20 cellular contexts compared by ENCODE assay signal in the genomic region with DNA sequence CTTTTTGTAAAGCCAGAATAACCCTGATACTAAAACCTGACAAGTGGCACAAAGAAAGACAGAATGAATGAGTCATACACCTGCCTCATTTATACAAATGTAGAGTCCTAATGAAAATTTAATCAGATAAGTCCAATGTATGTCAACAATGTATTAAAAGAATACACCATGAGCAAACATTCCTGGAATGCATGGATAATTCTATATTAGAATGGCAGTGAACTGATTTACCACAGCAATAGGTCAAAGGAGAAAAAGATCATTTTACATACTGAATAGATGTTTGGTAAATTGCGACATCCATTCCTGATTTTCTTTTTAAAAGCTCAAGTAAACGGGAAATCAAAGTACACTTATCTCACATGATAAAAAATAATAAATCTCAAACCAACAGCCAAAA. TPM values are rescaled to one million over a fixed set of nuclear protein-coding genes. Genes with fewer than 3 reads are reported as not detected.
DNase-seq lines count a peak whose midpoint lies in the region; ATAC-seq and TF ChIP-seq lines count a peak whose summit lies in the region.
"Had no signal": no experiment of that assay in that cellular context is flagged by ENCODE, and none has a peak within 500 bp of the region (broad histone marks: within the 10 kb centered on the region; RNA-seq: fewer than 3 reads in every experiment).

No MANE protein-coding gene starts in this region.

- 0 out of 2 replicates have a peak, but pooled peaks cover 4% of the 10 kb centered on the region for H3K36me3 ChIP-seq in PC-9 (ENCODE audit: low read depth)
- H3K36me3 ChIP-seq in CD8-positive, alpha-beta T cell (ENCODE audit: insufficient read depth, low read length): no peaks in the 10 kb centered on the region

- no peaks in the 10 kb centered on the region for H3K79me2 ChIP-seq in PC-9 (ENCODE audit: low read depth)

- POLR2A ChIA-PET in activated CD4-positive, alpha-beta memory T cell treated with anti-CD3 and anti-CD28 coated beads, Interleukin-2, amount 10 ng/mL, durations not matched to agents 7 days and 5 days (lab: Charles Lee): interaction anchor here (2.5 kb wide), 1 partner anchor 13 kb away, joined by 13 read pairs; no protein-coding TSS in a partner anchor
- POLR2A ChIA-PET in activated CD4-positive, alpha-beta memory T cell treated with anti-CD3 and anti-CD28 coated beads for 36 hours (lab: Charles Lee): interaction anchor here (0.7 to 0.8 kb wide), 2 partner anchors 97 to 268 kb away, joined by 3 to 4 read pairs; no protein-coding TSS in a partner anchor
- POLR2A ChIA-PET in PC-9 (lab: Charles Lee; ENCODE audit: unreplicated experiment): interaction anchor here (0.6 to 0.9 kb wide), 3 partner anchors 11 to 79 kb away, joined by 4 to 10 read pairs (median 4); a partner anchor contains a TSS
- POLR2A ChIA-PET in CD8-positive, alpha-beta T cell (lab: Charles Lee): no interaction called here

- CTCF ChIA-PET in activated CD4-positive, alpha-beta memory T cell treated with anti-CD3 and anti-CD28 coated beads, Interleukin-2, amount 10 ng/mL, durations not matched to agents 7 days and 5 days (lab: Charles Lee): interaction anchor here (1.4 to 4.8 kb wide), 4 partner anchors 8 to 17 kb away, joined by 3 to 23 read pairs (median 14); no protein-coding TSS in a partner anchor
- CTCF ChIA-PET in activated CD4-positive, alpha-beta memory T cell treated with anti-CD3 and anti-CD28 coated beads for 36 hours (lab: Charles Lee): interaction anchor here (0.8 to 1.5 kb wide), 3 partner anchors 13 to 41 kb away, joined by 3 to 5 read pairs (median 5); a partner anchor contains a TSS
- CTCF ChIA-PET in PC-9 (lab: Charles Lee): interaction anchor here (0.5 to 0.8 kb wide), 2 partner anchors 13 to 58 kb away, joined by 4 to 6 read pairs; no protein-coding TSS in a partner anchor
- CTCF ChIA-PET in CD8-positive, alpha-beta T cell (lab: Charles Lee): interaction anchor here (0.7 to 1.2 kb wide), 2 partner anchors 64 to 213 kb away, joined by 3 read pairs; no protein-coding TSS in a partner anchor

- no TSS peak for BruUV-seq in PC-9 (replicated peaks; lab: Mats Ljungman, UMichigan)

- no peak for TF ChIP-seq RAD21 in Ishikawa (IDR thresholded peaks at IDR 0.05; ENCODE audit: low read depth)

- H3K27me3 Mint-ChIP-seq in activated CD4-positive, alpha-beta memory T cell treated with anti-CD3 and anti-CD28 coated beads, Interleukin-2, amount 10 ng/mL, durations not matched to agents 7 days and 5 days: no peaks in the 10 kb centered on the region
- no peaks in the 10 kb centered on the region for H3K27me3 Mint-ChIP-seq in activated CD4-positive, alpha-beta memory T cell treated with anti-CD3 and anti-CD28 coated beads for 36 hours
- no peaks in the 10 kb centered on the region for H3K27me3 Mint-ChIP-seq in CD8-positive, alpha-beta T cell (ENCODE audit: low read depth)

- H3K4me1 ChIP-seq in PC-9 (replicated peaks; ENCODE audit: insufficient read depth): peaks cover 24% of the 10 kb centered on the region
- no peaks in the 10 kb centered on the region for H3K4me1 ChIP-seq in CD8-positive, alpha-beta T cell (ENCODE audit: insufficient read depth, low read length)

- H3K4me3 Mint-ChIP-seq in activated CD4-positive, alpha-beta memory T cell treated with anti-CD3 and anti-CD28 coated beads, Interleukin-2, amount 10 ng/mL, durations not matched to agents 7 days and 5 days: no peak overlapping the region
- H3K4me3 Mint-ChIP-seq in activated CD4-positive, alpha-beta memory T cell treated with anti-CD3 and anti-CD28 coated beads for 36 hours: no peak overlapping the region
- no peak overlapping the region for H3K4me3 Mint-ChIP-seq in CD8-positive, alpha-beta T cell

- no peaks in the 10 kb centered on the region for H4K20me1 ChIP-seq in PC-9 (ENCODE audit: insufficient read depth)
- H4K20me1 ChIP-seq: BLaER1 treated with 17β-estradiol and CSF1 and Interleukin-3, amounts not matched to agents 10 nM and 100 nM had no signal

- peak overlapping the region; percentile 36; the same call in 1 of the 2 replicates for H3K27ac ChIP-seq in PC-9
- no peak overlapping the region for H3K27ac ChIP-seq in CD8-positive, alpha-beta T cell (ENCODE audit: low read depth, low read length)
- H3K27ac ChIP-seq: BLaER1 treated with 17β-estradiol and CSF1 and Interleukin-3, amounts not matched to agents 10 nM and 100 nM; GM23248 had no signal

- peaks cover 52% of the 10 kb centered on the region for H3K36me3 Mint-ChIP-seq in activated CD4-positive, alpha-beta memory T cell treated with anti-CD3 and anti-CD28 coated beads, Interleukin-2, amount 10 ng/mL, durations not matched to agents 7 days and 5 days (ENCODE audit: low read depth)
- H3K36me3 Mint-ChIP-seq in activated CD4-positive, alpha-beta memory T cell treated with anti-CD3 and anti-CD28 coated beads for 36 hours: peaks cover 20% of the 10 kb centered on the region
- peaks cover 46% of the 10 kb centered on the region for H3K36me3 Mint-ChIP-seq in CD8-positive, alpha-beta T cell

- TF ChIP-seq EP300 in Ishikawa (IDR thresholded peaks at IDR 0.05; ENCODE audit: borderline replicate concordance): no peak

- H2AFZ ChIP-seq in PC-9: no peak overlapping the region
- H2AFZ ChIP-seq: GM23248 had no signal

- ATAC-seq in HG03521 (IDR thresholded peaks at IDR 0.05; ENCODE audit: unreplicated experiment) (no peak), HG02981 (IDR thresholded peaks at IDR 0.05; ENCODE audit: unreplicated experiment) (no peak)
- no peak for ATAC-seq in CD8-positive, alpha-beta T cell
- ATAC-seq: GM12878, HCT116, Right ventricle myocardium inferior had no signal

- peak overlapping the region; percentile 81 for H3K27ac Mint-ChIP-seq in activated CD4-positive, alpha-beta memory T cell treated with anti-CD3 and anti-CD28 coated beads, Interleukin-2, amount 10 ng/mL, durations not matched to agents 7 days and 5 days
- H3K27ac Mint-ChIP-seq in activated CD4-positive, alpha-beta memory T cell treated with anti-CD3 and anti-CD28 coated beads for 36 hours: no peak overlapping the region
- no peak overlapping the region for H3K27ac Mint-ChIP-seq in CD8-positive, alpha-beta T cell

- no peaks in the 10 kb centered on the region for H3K9me2 ChIP-seq in PC-9 (ENCODE audit: insufficient read depth)

- no peak overlapping the region for H3K4me3 ChIP-seq in PC-9
- H3K4me3 ChIP-seq in CD8-positive, alpha-beta T cell (ENCODE audit: low read depth, low read length): no peak overlapping the region
- H3K4me3 ChIP-seq: BLaER1 treated with 17β-estradiol and CSF1 and Interleukin-3, amounts not matched to agents 10 nM and 100 nM; GM12878; GM23248 had no signal

- H3K4me1 Mint-ChIP-seq in activated CD4-positive, alpha-beta memory T cell treated with anti-CD3 and anti-CD28 coated beads, Interleukin-2, amount 10 ng/mL, durations not matched to agents 7 days and 5 days: peaks cover 59% of the 10 kb centered on the region
- H3K4me1 Mint-ChIP-seq in activated CD4-positive, alpha-beta memory T cell treated with anti-CD3 and anti-CD28 coated beads for 36 hours (ENCODE audit: low read depth): peaks cover 13% of the 10 kb centered on the region
- H3K4me1 Mint-ChIP-seq in CD8-positive, alpha-beta T cell (ENCODE audit: low read depth): peaks cover 6% of the 10 kb centered on the region

- TF ChIP-seq CTCF in PC-9 (conservative IDR thresholded peaks at IDR 0.05): no peak
- no peak for TF ChIP-seq CTCF in CD8-positive, alpha-beta T cell (IDR thresholded peaks at IDR 0.05)

- intact Hi-C loops in activated CD4-positive, alpha-beta memory T cell treated with anti-CD3 and anti-CD28 coated beads for 36 hours (cut with micrococcal nuclease): no loop called here
- intact Hi-C loops in PC-9 (cut with micrococcal nuclease; ENCODE audit: unreplicated experiment): loop anchor here (5.0 kb wide), 1 partner anchor 283 kb away; a partner anchor contains a TSS
- intact Hi-C loops in CD8-positive, alpha-beta T cell (cut with DNase I, micrococcal nuclease): no loop called here

- H3K4me2 ChIP-seq in PC-9: peak overlapping the region; percentile 61

- H3K27me3 ChIP-seq in PC-9 (ENCODE audit: insufficient read depth, low read depth): no peaks in the 10 kb centered on the region
- no peaks in the 10 kb centered on the region for H3K27me3 ChIP-seq in CD8-positive, alpha-beta T cell (ENCODE audit: insufficient read depth, low read length)
- H3K27me3 ChIP-seq: BLaER1 treated with 17β-estradiol and CSF1 and Interleukin-3, amounts not matched to agents 10 nM and 100 nM had no signal

- no peak for DNase-seq in activated CD4-positive, alpha-beta memory T cell treated with anti-CD3 and anti-CD28 coated beads, Interleukin-2, amount 10 ng/mL, durations not matched to agents 7 days and 5 days
- no peak for DNase-seq in activated CD4-positive, alpha-beta memory T cell treated with anti-CD3 and anti-CD28 coated beads for 36 hours
- peak in 1 of 2 experiments; percentile 96 for DNase-seq in PC-9
- peak; percentile 36 for DNase-seq in iris pigment epithelial cell (ENCODE audit: low read depth)
- no peak for DNase-seq in CD8-positive, alpha-beta T cell
- DNase-seq: DMS79 treated with DMSO at 0.1 percent for 48 hours, GDM1, GM23248, Karpas-422, NCI-H1105, NCI-H187 treated with DMSO at 0.1 percent for 48 hours, NCI-H774 had no signal

- peaks cover 17% of the 10 kb centered on the region for H3K9me3 Mint-ChIP-seq in activated CD4-positive, alpha-beta memory T cell treated with anti-CD3 and anti-CD28 coated beads, Interleukin-2, amount 10 ng/mL, durations not matched to agents 7 days and 5 days
- H3K9me3 Mint-ChIP-seq in activated CD4-positive, alpha-beta memory T cell treated with anti-CD3 and anti-CD28 coated beads for 36 hours: peaks cover 12% of the 10 kb centered on the region
- H3K9me3 Mint-ChIP-seq in CD8-positive, alpha-beta T cell: peaks cover 6% of the 10 kb centered on the region

- peaks cover 7% of the 10 kb centered on the region for H3K9me3 ChIP-seq in PC-9 (ENCODE audit: insufficient read depth, low read depth)
- H3K9me3 ChIP-seq in CD8-positive, alpha-beta T cell (ENCODE audit: low read length): no peaks in the 10 kb centered on the region

- peaks cover 25% of the 10 kb centered on the region for H3F3A ChIP-seq in PC-9 (ENCODE audit: insufficient read depth, low read depth)

TF ChIP-seq in Ishikawa, 13 proteins besides CTCF, POLR2A, EP300 and RAD21 (continues in another document):
- TF ChIP-seq CEBPB (IDR thresholded peaks at IDR 0.05) (peak; percentile 77), TEAD4 (IDR thresholded peaks at IDR 0.05) (peak; percentile 64; the same call in 1 of the 2 replicates)

RNA-seq across cellular contexts. Expression of a gene that starts 11.2 kb away (rescaled TPM):
- total RNA-seq in activated CD4-positive, alpha-beta memory T cell treated with anti-CD3 and anti-CD28 coated beads, Interleukin-2, amount 10 ng/mL, durations not matched to agents 7 days and 5 days: 10 to 100 TPM in 1 of 2 experiments, 1 to 10 TPM in 1; 9.1 to 10.9 TPM
- 1 to 10 TPM; 2.5 to 3.3 TPM for total RNA-seq in activated CD4-positive, alpha-beta memory T cell treated with anti-CD3 and anti-CD28 coated beads for 36 hours
- 35.8 and 50.7 TPM in 2 replicates for total RNA-seq in PC-9 (2021)
- total RNA-seq in CD8-positive, alpha-beta T cell: 1 to 10 TPM; 1.1 to 2.2 TPM

RNA-seq across cellular contexts. Expression of a gene that starts 41.7 kb away (rescaled TPM):
- not detected for total RNA-seq in activated CD4-positive, alpha-beta memory T cell treated with anti-CD3 and anti-CD28 coated beads, Interleukin-2, amount 10 ng/mL, durations not matched to agents 7 days and 5 days
- total RNA-seq in activated CD4-positive, alpha-beta memory T cell treated with anti-CD3 and anti-CD28 coated beads for 36 hours: not detected
- total RNA-seq in PC-9 (2021): not detected in 2 replicates
- not detected for total RNA-seq in CD8-positive, alpha-beta T cell
- total RNA-seq: A172, GM12878, GM23248, Right ventricle myocardium inferior had no signal
